ENCODE assay signal across 14 cellular contexts in genomic region chr5:66010476-66010875, GRCh38.
DNase-seq lines count a peak whose midpoint lies in the region; ATAC-seq and TF ChIP-seq lines count a peak whose summit lies in the region.
"Had no signal": no experiment of that assay in that cellular context is flagged by ENCODE, and none has a peak within 500 bp of the region (broad histone marks: within the 10 kb centered on the region; RNA-seq: fewer than 3 reads in every experiment).

No MANE protein-coding gene starts in this region.

- H3K4me1 Mint-ChIP-seq in CD4-positive, alpha-beta T cell (ENCODE audit: low read depth): peaks cover 55% of the 10 kb centered on the region

- no peak overlapping the region for H3K4me2 ChIP-seq in GM23248 (ENCODE audit: unreplicated experiment)
- H3K4me2 ChIP-seq in SU-DHL-6 (ENCODE audit: low read depth, low read length, poor library complexity, severe bottlenecking): peak overlapping the region; percentile 18

- POLR2A ChIA-PET in CD4-positive, alpha-beta T cell (lab: Charles Lee): interaction anchor here (1.0 kb wide), 1 partner anchor 86 kb away, joined by 4 read pairs; no protein-coding TSS in a partner anchor

- H3K4me3 ChIP-seq in GM23248 (no peak overlapping the region), SU-DHL-6 (ENCODE audit: insufficient read depth, low read length, poor library complexity, severe bottlenecking) (no peak overlapping the region), fibroblast of villous mesenchyme (ENCODE audit: low read depth, low read length) (no peak overlapping the region), suprapubic skin (no peak overlapping the region)
- H3K4me3 ChIP-seq: K562 had no signal

- H3K27me3 ChIP-seq in CD4-positive, alpha-beta T cell (ENCODE audit: control insufficient read depth, insufficient read depth, low read length): no peaks in the 10 kb centered on the region
- no peaks in the 10 kb centered on the region for H3K27me3 ChIP-seq in GM23248 (replicated peaks; ENCODE audit: insufficient read depth)
- H3K27me3 ChIP-seq in SU-DHL-6 (ENCODE audit: low read length): no peaks in the 10 kb centered on the region
- no peaks in the 10 kb centered on the region for H3K27me3 ChIP-seq in suprapubic skin

- H3K27ac ChIP-seq in CD4-positive, alpha-beta T cell (ENCODE audit: low read depth, low read length): no peak overlapping the region
- H3K27ac ChIP-seq in GM23248: no peak overlapping the region
- peak overlapping the region; percentile 5 for H3K27ac ChIP-seq in SU-DHL-6 (ENCODE audit: low read depth, low read length)
- no peak overlapping the region for H3K27ac ChIP-seq in suprapubic skin
- H3K27ac ChIP-seq: parathyroid adenoma had no signal

- H3K9me3 Mint-ChIP-seq in CD4-positive, alpha-beta T cell: no peaks in the 10 kb centered on the region

- in situ Hi-C loops in GM23248 (cut with MboI): no loop called here

- H4K20me1 ChIP-seq in GM23248 (ENCODE audit: insufficient read depth) (peaks cover 11% of the 10 kb centered on the region; the same call in 1 of the 2 replicates), SU-DHL-6 (ENCODE audit: low read depth, low read length) (no peaks in the 10 kb centered on the region)

- intact Hi-C loops in CD4-positive, alpha-beta T cell (cut with DNase I, micrococcal nuclease): loop anchor here in 1 of 2 experiments (2.0 kb wide), 1 partner anchor 84 kb away; the partner anchor contains the start of gene ERBIN

- H3K4me1 ChIP-seq in GM23248 (ENCODE audit: insufficient read depth): peaks cover 14% of the 10 kb centered on the region; the same call in 1 of the 2 replicates
- no peaks in the 10 kb centered on the region for H3K4me1 ChIP-seq in suprapubic skin
- H3K4me1 ChIP-seq: parathyroid adenoma had no signal

- DNase-seq in CD4-positive, alpha-beta T cell: no peak
- DNase-seq in GM23248 (peak; percentile 8), fibroblast of villous mesenchyme (ENCODE audit: low read depth) (peak; percentile 37), HuH-7.5 (ENCODE audit: low spot score) (no peak), suprapubic skin (ENCODE audit: low spot score in 2 of 2) (no peak)
- DNase-seq: effector memory CD4-positive, alpha-beta T cell; NCI-H146; NCI-H82 had no signal

- peaks cover 93% of the 10 kb centered on the region for H3K79me2 ChIP-seq in GM23248 (ENCODE audit: insufficient read depth)
- H3K79me2 ChIP-seq in SU-DHL-6 (ENCODE audit: insufficient read depth, low read length): peaks cover 24% of the 10 kb centered on the region; the same call in 1 of the 2 replicates

- no peak overlapping the region for H2AFZ ChIP-seq in GM23248
- H2AFZ ChIP-seq in SU-DHL-6 (ENCODE audit: low read depth, low read length, severe bottlenecking): no peak overlapping the region
- H2AFZ ChIP-seq: parathyroid adenoma had no signal

- no peak for TF ChIP-seq CTCF in CD4-positive, alpha-beta T cell (IDR thresholded peaks at IDR 0.05)
- TF ChIP-seq CTCF in SU-DHL-6 (IDR thresholded peaks at IDR 0.05; ENCODE audit: insufficient read depth, low read length, poor library complexity, severe bottlenecking) (no peak), fibroblast of villous mesenchyme (IDR thresholded peaks at IDR 0.05; ENCODE audit: insufficient read depth, low read depth, low read length) (no peak), suprapubic skin (IDR thresholded peaks at IDR 0.05) (no peak)

- CTCF ChIA-PET in CD4-positive, alpha-beta T cell (lab: Charles Lee): no interaction called here

- peak; percentile 93 for ATAC-seq in CD4-positive, alpha-beta T cell (ENCODE audit: poor library complexity)
- ATAC-seq in HG03135 (IDR thresholded peaks at IDR 0.05; ENCODE audit: unreplicated experiment): no peak
- ATAC-seq in GM21717 (IDR thresholded peaks at IDR 0.05; ENCODE audit: unreplicated experiment): no peak
- ATAC-seq: K562, SK-N-SH treated with all-trans-retinoic acid at 6 μM for 48 hours had no signal

- TF ChIP-seq POLR2A in suprapubic skin (IDR thresholded peaks at IDR 0.05): no peak

- H3K9me3 ChIP-seq in CD4-positive, alpha-beta T cell (ENCODE audit: control insufficient read depth, low read length): no peaks in the 10 kb centered on the region
- no peaks in the 10 kb centered on the region for H3K9me3 ChIP-seq in GM23248 (ENCODE audit: low read depth)
- H3K9me3 ChIP-seq in SU-DHL-6 (ENCODE audit: insufficient read depth, low read length): no peaks in the 10 kb centered on the region
- no peaks in the 10 kb centered on the region for H3K9me3 ChIP-seq in suprapubic skin

- peak overlapping the region; percentile 7 for H3K4me3 Mint-ChIP-seq in CD4-positive, alpha-beta T cell

- H3K27me3 Mint-ChIP-seq in CD4-positive, alpha-beta T cell: no peaks in the 10 kb centered on the region

- peaks cover 60% of the 10 kb centered on the region for H3K36me3 Mint-ChIP-seq in CD4-positive, alpha-beta T cell (ENCODE audit: low read depth)

- H3K36me3 ChIP-seq in GM23248 (ENCODE audit: low read depth) (peaks cover 41% of the 10 kb centered on the region), SU-DHL-6 (ENCODE audit: low read length) (peaks cover 34% of the 10 kb centered on the region), suprapubic skin (peaks cover 3% of the 10 kb centered on the region)

- H3K9ac ChIP-seq in GM23248 (no peak overlapping the region), SU-DHL-6 (ENCODE audit: low read length) (no peak overlapping the region)
- H3K9ac ChIP-seq: parathyroid adenoma had no signal

- TF ChIP-seq EP300 in suprapubic skin (IDR thresholded peaks at IDR 0.05): no peak

- H3F3A ChIP-seq in GM23248 (ENCODE audit: insufficient read depth) (peaks cover 32% of the 10 kb centered on the region; the same call in 1 of the 2 replicates), SU-DHL-6 (ENCODE audit: insufficient read depth) (peaks cover 16% of the 10 kb centered on the region)

- H3K9me2 ChIP-seq in GM23248 (ENCODE audit: insufficient read depth) (no peaks in the 10 kb centered on the region), SU-DHL-6 (replicated peaks; ENCODE audit: insufficient read depth, low read length) (no peaks in the 10 kb centered on the region)

- peak overlapping the region; percentile 90 for H3K27ac Mint-ChIP-seq in CD4-positive, alpha-beta T cell

Comparison
In these comparisons a context has a peak if more than half of its experiments do, and no peak if none do; other contexts are left out.
1. DNase-seq: peak in GM23248 (single experiment) and fibroblast of villous mesenchyme (single experiment); none in CD4-positive, alpha-beta T cell (0 of 10), HuH-7.5 (single experiment) and suprapubic skin (0 of 2).